ENCODE assay signal across 21 cellular contexts in genomic region chr17:80225230-80225629, GRCh38. TPM values are rescaled to one million over a fixed set of nuclear protein-coding genes. Genes with fewer than 3 reads are reported as not detected.
DNase-seq lines count a peak whose midpoint lies in the region; ATAC-seq, FAIRE-seq and TF ChIP-seq lines count a peak whose summit lies in the region.
"Had no signal": no experiment of that assay in that cellular context is flagged by ENCODE, and none has a peak within 500 bp of the region (broad histone marks: within the 10 kb centered on the region; RNA-seq: fewer than 3 reads in every experiment).

No MANE protein-coding gene starts in this region.

- H3K23ac ChIP-seq in H1 (ENCODE audit: insufficient read length) (no peak overlapping the region), mesendoderm (ENCODE audit: low read length) (no peak overlapping the region)

- CTCF ChIA-PET in HEK293 (lab: Yijun Ruan, JAX) = interaction anchor here (0.7 to 1.1 kb wide), 2 partner anchors 10 to 30 kb away, joined by 3 to 4 read pairs; no protein-coding TSS in a partner anchor
- CTCF ChIA-PET in H1 (lab: Charles Lee; ENCODE audit: partially characterized antibody) = interaction anchor here (0.6 to 3.5 kb wide), 10 partner anchors 12 to 1138 kb away, joined by 3 to 20 read pairs (median 3); no protein-coding TSS in a partner anchor

- TF ChIP-seq EP300 in H1 (IDR thresholded peaks at IDR 0.05; ENCODE audit: borderline replicate concordance in 1 of 2, low read depth in 2 of 2, low read length in 2 of 2) = no peak

- H3K9me3 ChIP-seq in HEK293 (ENCODE audit: control insufficient read depth, insufficient read depth, low read depth, low read length) = no peaks in the 10 kb centered on the region
- H3K9me3 ChIP-seq in H1 (ENCODE audit: insufficient read depth in 2 of 2, low read depth in 1 of 2, low read length in 1 of 2) = no peaks in the 10 kb centered on the region
- H3K9me3 ChIP-seq: BE2C had no signal

- no peak for TF ChIP-seq CTCF in GM23338 (conservative IDR thresholded peaks at IDR 0.05; ENCODE audit: low read depth in 2 of 2)
- TF ChIP-seq CTCF in HEK293 (tag by site-specific recombination; IDR thresholded peaks at IDR 0.05) = no peak
- no peak for TF ChIP-seq CTCF in H1 (IDR thresholded peaks at IDR 0.05; ENCODE audit: control extremely low read depth in 1 of 3, insufficient read depth in 1 of 3, low read depth in 1 of 3, low read length in 3 of 3)

- H3K4ac ChIP-seq in H1 (replicated peaks; ENCODE audit: insufficient read length, low read depth, low read length) (no peak overlapping the region), mesendoderm (ENCODE audit: low read depth, low read length) (no peak overlapping the region)

- H3K27me3 ChIP-seq in GM23338 (ENCODE audit: insufficient read depth) (no peaks in the 10 kb centered on the region), H1 (replicated peaks in 1 of 4; ENCODE audit: control insufficient read depth in 3 of 4, extremely low read depth in 1 of 4, insufficient read depth in 3 of 4, low read length in 3 of 4) (no peaks in the 10 kb centered on the region; a peak in 1 of 7 replicates), mesendoderm (ENCODE audit: insufficient read depth, low read length, poor library complexity) (no peaks in the 10 kb centered on the region)
- H3K27me3 ChIP-seq: BE2C had no signal

- H3K27ac ChIP-seq in GM23338 (ENCODE audit: low read depth) = no peak overlapping the region
- no peak overlapping the region for H3K27ac ChIP-seq in HEK293 (ENCODE audit: extremely low read depth, low read depth, low read length)
- no peak overlapping the region for H3K27ac ChIP-seq in H1 (ENCODE audit: low read depth, low read length)
- no peak overlapping the region for H3K27ac ChIP-seq in mesendoderm (ENCODE audit: low read depth, low read length)
- H3K27ac ChIP-seq: KMS-11 had no signal

- H3K27me3 Mint-ChIP-seq in GM23338 (ENCODE audit: insufficient read depth, low read depth, poor library complexity) = peaks cover 2% of the 10 kb centered on the region
- H3K27me3 Mint-ChIP-seq in activated naive CD8-positive, alpha-beta T cell treated with anti-CD3 and anti-CD28 coated beads for 36 hours = no peaks in the 10 kb centered on the region
- H3K27me3 Mint-ChIP-seq: CD4-positive, CD25-positive, alpha-beta regulatory T cell had no signal

- TF ChIP-seq POLR2A in H1 (IDR thresholded peaks at IDR 0.05; ENCODE audit: control extremely low read depth in 1 of 2, low read depth in 2 of 2, low read length in 2 of 2) = no peak

- no peak overlapping the region for H3K14ac ChIP-seq in H1 (ENCODE audit: insufficient read length)

- H3K4me1 Mint-ChIP-seq in GM23338 = peaks cover 30% of the 10 kb centered on the region
- H3K4me1 Mint-ChIP-seq in activated naive CD8-positive, alpha-beta T cell treated with anti-CD3 and anti-CD28 coated beads for 36 hours = peaks cover 5% of the 10 kb centered on the region

- H3K4me3 Mint-ChIP-seq in GM23338 = no peak overlapping the region
- no peak overlapping the region for H3K4me3 Mint-ChIP-seq in activated naive CD8-positive, alpha-beta T cell treated with anti-CD3 and anti-CD28 coated beads for 36 hours

- H3K9ac ChIP-seq in H1 (replicated peaks in 1 of 4; ENCODE audit: extremely low read depth in 1 of 4, low read depth in 3 of 4, low read length in 3 of 4) = no peak overlapping the region
- H3K9ac ChIP-seq in mesendoderm (ENCODE audit: low read length) = no peak overlapping the region
- H3K9ac ChIP-seq: KMS-11 had no signal

- peaks cover 10% of the 10 kb centered on the region; the same call in 1 of the 2 replicates for H3K4me1 ChIP-seq in GM23338 (ENCODE audit: insufficient read depth)
- peaks cover 3% of the 10 kb centered on the region; the same call in 1 of the 2 replicates for H3K4me1 ChIP-seq in HEK293 (ENCODE audit: control insufficient read depth, insufficient read depth, low read length)
- peaks cover 0 to 19% (median 6%) of the 10 kb centered on the region in 4 experiments; a peak in 6 of 7 replicates for H3K4me1 ChIP-seq in H1 (replicated peaks in 1 of 4; ENCODE audit: control insufficient read depth in 3 of 4, insufficient read depth in 4 of 4, low read length in 3 of 4)
- H3K4me1 ChIP-seq in mesendoderm (ENCODE audit: control insufficient read depth, low read depth, low read length) = peaks cover 3% of the 10 kb centered on the region
- H3K4me1 ChIP-seq: BE2C had no signal

- H3K36me3 ChIP-seq in GM23338 (ENCODE audit: insufficient read depth) = no peaks in the 10 kb centered on the region
- peaks cover 0 to 42% of the 10 kb centered on the region in 2 experiments; a peak in 2 of 3 replicates for H3K36me3 ChIP-seq in HEK293 (ENCODE audit: control insufficient read depth in 2 of 2, insufficient read depth in 1 of 2, low read length in 2 of 2)
- no peaks in the 10 kb centered on the region for H3K36me3 ChIP-seq in H1 (ENCODE audit: control insufficient read depth in 2 of 4, insufficient read depth in 4 of 4, low read length in 3 of 4)
- H3K36me3 ChIP-seq in mesendoderm (ENCODE audit: control insufficient read depth, insufficient read depth, low read length) = no peaks in the 10 kb centered on the region
- H3K36me3 ChIP-seq: BE2C had no signal

- TF ChIP-seq RAD21 in H1 (IDR thresholded peaks at IDR 0.05 in 1 of 2, conservative IDR thresholded peaks at IDR 0.05 in 1 of 2; ENCODE audit: low read depth in 2 of 2, low read length in 2 of 2) = no peak

- H3K23me2 ChIP-seq in H1 (ENCODE audit: low read depth, low read length) = peaks cover 6% of the 10 kb centered on the region; the same call in 1 of the 2 replicates

- H3K79me1 ChIP-seq in H1 (ENCODE audit: low read depth, low read length) (peaks cover 2% of the 10 kb centered on the region; the same call in 1 of the 2 replicates), mesendoderm (ENCODE audit: low read length) (no peaks in the 10 kb centered on the region)

- H2BK20ac ChIP-seq in H1 (ENCODE audit: low read length) = no peak overlapping the region

- no peak overlapping the region; the same call in 1 of the 2 replicates for H2BK12ac ChIP-seq in H1 (ENCODE audit: low read depth, low read length)

- H2AFZ ChIP-seq in GM23338 (no peak overlapping the region), H1 (ENCODE audit: low read length) (no peak overlapping the region)

- peak overlapping the region; percentile 43; the same call in 1 of the 2 replicates for H3K4me2 ChIP-seq in GM23338
- H3K4me2 ChIP-seq in H1 (ENCODE audit: insufficient read depth in 1 of 2, low read depth in 2 of 2, low read length in 2 of 2) = peak overlapping the region; percentile 40 to 48; a peak in 2 of 4 replicates
- H3K4me2 ChIP-seq in mesendoderm (ENCODE audit: low read length) = no peak overlapping the region
- H3K4me2 ChIP-seq: KMS-11 had no signal

- H3K27ac Mint-ChIP-seq in GM23338 = peak overlapping the region; percentile 8; the same call in 1 of the 2 replicates
- no peak overlapping the region for H3K27ac Mint-ChIP-seq in activated naive CD8-positive, alpha-beta T cell treated with anti-CD3 and anti-CD28 coated beads for 36 hours
- H3K27ac Mint-ChIP-seq: CD4-positive, CD25-positive, alpha-beta regulatory T cell had no signal

- no peaks in the 10 kb centered on the region; the same call in 2 of the 3 replicates for H3K9me3 Mint-ChIP-seq in GM23338
- no peaks in the 10 kb centered on the region for H3K9me3 Mint-ChIP-seq in activated naive CD8-positive, alpha-beta T cell treated with anti-CD3 and anti-CD28 coated beads for 36 hours

- H3F3A ChIP-seq in GM23338 (replicated peaks; ENCODE audit: low read depth) = no peaks in the 10 kb centered on the region

- H2BK120ac ChIP-seq in H1 (replicated peaks; ENCODE audit: low read depth, low read length) (no peak overlapping the region), mesendoderm (ENCODE audit: low read depth, low read length) (no peak overlapping the region)

- H4K8ac ChIP-seq in H1 (ENCODE audit: extremely low read depth, insufficient read depth, low read length) (no peak overlapping the region), mesendoderm (ENCODE audit: low read depth, low read length) (no peak overlapping the region)

- peaks cover 7% of the 10 kb centered on the region; the same call in 1 of the 2 replicates for H3K79me2 ChIP-seq in GM23338 (replicated peaks; ENCODE audit: insufficient read depth)
- H3K79me2 ChIP-seq in H1 (ENCODE audit: control insufficient read depth in 1 of 2, insufficient read depth in 2 of 2, low read length in 2 of 2) = no peaks in the 10 kb centered on the region
- H3K79me2 ChIP-seq in mesendoderm (ENCODE audit: control insufficient read depth, insufficient read depth, low read length) = no peaks in the 10 kb centered on the region

- H2AK5ac ChIP-seq in H1 (ENCODE audit: low read depth, low read length) = no peak overlapping the region
- H2AK5ac ChIP-seq in mesendoderm (ENCODE audit: low read length) = no peak overlapping the region

- POLR2A ChIA-PET in HEK293 (lab: Yijun Ruan, JAX) = no interaction called here
- POLR2A ChIA-PET in H1 (lab: Charles Lee; ENCODE audit: partially characterized antibody) = interaction anchor here (1.2 to 4.6 kb wide), 7 partner anchors 11 to 36 kb away, joined by 3 to 19 read pairs (median 6); partner anchors contain the start of gene RNF213

- 71% methylated on average over 6 of the region's 6 CpGs; no CpG with 5 or more reads in 1 of the 2 experiments for WGBS in H1 (ENCODE audit: extremely low coverage in 1 of 2, insufficient coverage in 1 of 2, insufficient read length in 1 of 2, insufficient replicate concordance in 2 of 2, low coverage in 1 of 2, low lambda C conversion rate in 2 of 2, missing lambda C conversion rate in 1 of 2), 2 experiments
- WGBS in mesendoderm (ENCODE audit: extremely low coverage, insufficient coverage, low lambda C conversion rate) = no CpG with 5 or more reads among the region's 6 CpGs

- H2BK15ac ChIP-seq in H1 (ENCODE audit: low read length) (no peak overlapping the region), mesendoderm (replicated peaks; ENCODE audit: low read depth) (no peak overlapping the region)

- H3K9me2 ChIP-seq in GM23338 (ENCODE audit: insufficient read depth) = no peaks in the 10 kb centered on the region

- peak; percentile 28 for ATAC-seq in GM23338
- ATAC-seq: HCT116, Panc1, SK-N-SH treated with all-trans-retinoic acid at 6 μM for 48 hours had no signal

- no peak overlapping the region for H4K91ac ChIP-seq in H1 (replicated peaks; ENCODE audit: insufficient read length, low read length)

- FAIRE-seq in H1 (lab: Jason Lieb, UNC) = no peak

- H4K5ac ChIP-seq in H1 (ENCODE audit: insufficient read length, low read depth, low read length) (no peak overlapping the region), mesendoderm (ENCODE audit: low read length) (no peak overlapping the region)

- H3K56ac ChIP-seq in H1 (replicated peaks; ENCODE audit: insufficient read length, low read depth, low read length) (no peak overlapping the region), mesendoderm (ENCODE audit: low read length) (no peak overlapping the region)

- no peak overlapping the region; the same call in 1 of the 2 replicates for H2BK5ac ChIP-seq in H1 (ENCODE audit: low read depth, low read length)
- H2BK5ac ChIP-seq in mesendoderm (ENCODE audit: low read length) = no peak overlapping the region

- DNase-seq in GM23338 (ENCODE audit: low spot score) = peak; percentile 30
- no peak for DNase-seq in H1 (ENCODE audit: low read depth in 1 of 2, low spot score in 2 of 2)
- peak; percentile 18 for DNase-seq in mesendoderm
- DNase-seq in activated naive CD8-positive, alpha-beta T cell treated with anti-CD3 and anti-CD28 coated beads for 36 hours = no peak
- DNase-seq in NCI-H2171 (lab: John Stamatoyannopoulos, UW) = no peak
- no peak for DNase-seq in occipital lobe (lab: John Stamatoyannopoulos, UW)
- DNase-seq: BE2C; CD4-positive, CD25-positive, alpha-beta regulatory T cell; EL; NCI-H1105; NCI-H146; NCI-H2029; NCI-H226; NCI-H510A treated with DMSO at 0.1 percent for 48 hours; NCI-H774; NK-92 treated with Interleukin-12 subunit alpha and Interleukin-12 subunit beta, amount 100 ng/mL, for 24 hours had no signal

- H3K18ac ChIP-seq in H1 (ENCODE audit: extremely low read depth, low read length) (no peak overlapping the region), mesendoderm (ENCODE audit: low read length) (no peak overlapping the region)

- peaks cover 15% of the 10 kb centered on the region for H3K36me3 Mint-ChIP-seq in GM23338 (ENCODE audit: low read depth)
- no peaks in the 10 kb centered on the region for H3K36me3 Mint-ChIP-seq in activated naive CD8-positive, alpha-beta T cell treated with anti-CD3 and anti-CD28 coated beads for 36 hours

- H4K20me1 ChIP-seq in GM23338 (replicated peaks; ENCODE audit: insufficient read depth) (no peaks in the 10 kb centered on the region), H1 (replicated peaks in 1 of 2; ENCODE audit: control insufficient read depth in 1 of 2, insufficient read depth in 2 of 2, low read length in 2 of 2) (peaks cover 2% of the 10 kb centered on the region in 2 experiments)

- H3K4me3 ChIP-seq in GM23338 (no peak overlapping the region), HEK293 (ENCODE audit: low read depth, low read length) (no peak overlapping the region), H1 (ENCODE audit: extremely low read depth in 1 of 4, insufficient read depth in 2 of 4, low read depth in 3 of 4, low read length in 4 of 4) (peak overlapping the region in 1 of 4 experiments; percentile 8; a peak in 1 of 8 replicates), mesendoderm (ENCODE audit: low read length) (no peak overlapping the region)

RNA-seq across cellular contexts. Expression of gene SLC26A11, which starts 5.0 kb away (rescaled TPM):
- 16.1 and 23.0 TPM in 2 replicates for total RNA-seq in GM23338 (2014; rRNA removed; shearing (Covaris generic))
- polyA plus RNA-seq in GM23338 (2016; fragmentation: Nextera tagmentation; extraction: Ambion mirVana) (10.8 and 10.9 TPM in 2 replicates), H1 (2011; rRNA removed) (25.9 and 36.4 TPM in 2 replicates)
- total RNA-seq in H1 (2021; fragmentation: NEBNext Ultra II Directional; extraction: Animal tissue kit (Norgen Biotek cat#: 25700)) = 15.5 and 18.2 TPM in 2 replicates
- polyA plus RNA-seq in H1 (2011; cell fraction: cytosol; rRNA removed) = 17.5 TPM
- 102 TPM for polyA plus RNA-seq in H1 (2011; cell fraction: nucleus; rRNA removed)
- 15.1 to 18.1 TPM (median 17.1 TPM) in 4 replicates for polyA plus RNA-seq in H1 (2012, experiment 1 of 2)
- 14.0 TPM for polyA plus RNA-seq in H1 (2012, experiment 2 of 2)
- polyA plus RNA-seq in H1 (2013, experiment 1 of 2) = 17.1 TPM
- polyA plus RNA-seq in H1 (2013, experiment 2 of 2) = 15.3 TPM
- polyA minus RNA-seq in H1 (2011; rRNA and poly(A)+ RNA removed) = 11.4 and 14.1 TPM in 2 replicates
- polyA minus RNA-seq in H1 (2011; cell fraction: cytosol; rRNA and poly(A)+ RNA removed) = 6.9 TPM
- polyA minus RNA-seq in H1 (2011; cell fraction: nucleus; rRNA and poly(A)+ RNA removed) = 34.6 TPM
- polyA plus RNA-seq in mesendoderm (2013, experiment 1 of 2) = 7.9 TPM
- polyA plus RNA-seq in mesendoderm (2013, experiment 2 of 2) = 7.1 TPM
- total RNA-seq in activated naive CD8-positive, alpha-beta T cell treated with anti-CD3 and anti-CD28 coated beads for 36 hours = 1 to 10 TPM; 1.7 to 2.3 TPM
- total RNA-seq in occipital lobe = 4.8 TPM

RNA-seq across cellular contexts. Expression of gene SGSH, which starts 5.1 kb away (rescaled TPM):
- 9.6 and 26.9 TPM in 2 replicates for total RNA-seq in GM23338 (2014; rRNA removed; shearing (Covaris generic))
- polyA plus RNA-seq in GM23338 (2016; fragmentation: Nextera tagmentation; extraction: Ambion mirVana) (17.5 and 18.6 TPM in 2 replicates), H1 (2011; rRNA removed) (18.0 and 39.2 TPM in 2 replicates)
- 15.6 and 19.6 TPM in 2 replicates for total RNA-seq in H1 (2021; fragmentation: NEBNext Ultra II Directional; extraction: Animal tissue kit (Norgen Biotek cat#: 25700))
- 15.0 TPM for polyA plus RNA-seq in H1 (2011; cell fraction: cytosol; rRNA removed)
- polyA plus RNA-seq in H1 (2011; cell fraction: nucleus; rRNA removed) = 67.1 TPM
- polyA plus RNA-seq in H1 (2012, experiment 1 of 2) = 12.4 to 20.3 TPM (median 15.5 TPM) in 4 replicates
- 9.4 TPM for polyA plus RNA-seq in H1 (2012, experiment 2 of 2)
- 15.4 TPM for polyA plus RNA-seq in H1 (2013, experiment 1 of 2)
- polyA plus RNA-seq in H1 (2013, experiment 2 of 2) = 14.5 TPM
- polyA minus RNA-seq in H1 (2011; rRNA and poly(A)+ RNA removed) = 7.3 and 12.8 TPM in 2 replicates
- polyA minus RNA-seq in H1 (2011; cell fraction: cytosol; rRNA and poly(A)+ RNA removed) = 10.8 TPM
- polyA minus RNA-seq in H1 (2011; cell fraction: nucleus; rRNA and poly(A)+ RNA removed) = 22.3 TPM
- polyA plus RNA-seq in mesendoderm (2013, experiment 1 of 2) = 7.2 TPM
- polyA plus RNA-seq in mesendoderm (2013, experiment 2 of 2) = 7.0 TPM
- total RNA-seq in activated naive CD8-positive, alpha-beta T cell treated with anti-CD3 and anti-CD28 coated beads for 36 hours = 1 to 10 TPM; 7.0 to 8.2 TPM
- 1.9 TPM for total RNA-seq in occipital lobe

RNA-seq across cellular contexts. Expression of gene RNF213, which starts 35.4 kb away (rescaled TPM):
- 52.5 and 67.2 TPM in 2 replicates for total RNA-seq in GM23338 (2014; rRNA removed; shearing (Covaris generic))
- polyA plus RNA-seq in GM23338 (2016; fragmentation: Nextera tagmentation; extraction: Ambion mirVana) (21.2 and 21.9 TPM in 2 replicates), H1 (2011; rRNA removed) (30.4 and 33.8 TPM in 2 replicates)
- total RNA-seq in H1 (2021; fragmentation: NEBNext Ultra II Directional; extraction: Animal tissue kit (Norgen Biotek cat#: 25700)) = 62.1 and 62.8 TPM in 2 replicates
- polyA plus RNA-seq in H1 (2011; cell fraction: cytosol; rRNA removed) = 29.3 TPM
- polyA plus RNA-seq in H1 (2011; cell fraction: nucleus; rRNA removed) = 278 TPM
- 41.4 to 55.4 TPM (median 46.9 TPM) in 4 replicates for polyA plus RNA-seq in H1 (2012, experiment 1 of 2)
- 4.1 TPM for polyA plus RNA-seq in H1 (2012, experiment 2 of 2)
- polyA plus RNA-seq in H1 (2013, experiment 1 of 2) = 26.5 TPM
- polyA plus RNA-seq in H1 (2013, experiment 2 of 2) = 21.3 TPM
- polyA minus RNA-seq in H1 (2011; rRNA and poly(A)+ RNA removed) = 118 and 169 TPM in 2 replicates
- polyA minus RNA-seq in H1 (2011; cell fraction: cytosol; rRNA and poly(A)+ RNA removed) = 76.0 TPM
- 166 TPM for polyA minus RNA-seq in H1 (2011; cell fraction: nucleus; rRNA and poly(A)+ RNA removed)
- 6.6 TPM for polyA plus RNA-seq in mesendoderm (2013, experiment 1 of 2)
- 6.6 TPM for polyA plus RNA-seq in mesendoderm (2013, experiment 2 of 2)
- 100 to 1,000 TPM; 109 TPM for total RNA-seq in activated naive CD8-positive, alpha-beta T cell treated with anti-CD3 and anti-CD28 coated beads for 36 hours
- total RNA-seq in occipital lobe = 17.5 TPM

RNA-seq across cellular contexts. Expression of gene CARD14, which starts 55.4 kb away (rescaled TPM):
- total RNA-seq in GM23338 (2014; rRNA removed; shearing (Covaris generic)) = 0.52 TPM in 1 of 2 replicates, not detected in the other
- polyA plus RNA-seq in GM23338 (2016; fragmentation: Nextera tagmentation; extraction: Ambion mirVana) = 0.08 TPM in 1 of 2 replicates, not detected in the other
- not detected in 2 replicates for total RNA-seq in H1 (2021; fragmentation: NEBNext Ultra II Directional; extraction: Animal tissue kit (Norgen Biotek cat#: 25700))
- polyA plus RNA-seq in H1 (2011; rRNA removed) = 0.08 and 0.16 TPM in 2 replicates
- polyA plus RNA-seq in H1 (2011; cell fraction: cytosol; rRNA removed) = 0.22 TPM
- polyA plus RNA-seq in H1 (2011; cell fraction: nucleus; rRNA removed) = 0.50 TPM
- polyA plus RNA-seq in H1 (2012, experiment 1 of 2) = 0.28 to 0.57 TPM (median 0.48 TPM) in 4 replicates
- 0.24 TPM for polyA plus RNA-seq in H1 (2012, experiment 2 of 2)
- polyA plus RNA-seq in H1 (2013, experiment 1 of 2) = 0.02 TPM
- polyA plus RNA-seq in H1 (2013, experiment 2 of 2) = 0.06 TPM
- 0.20 and 1.1 TPM in 2 replicates for polyA minus RNA-seq in H1 (2011; rRNA and poly(A)+ RNA removed)
- polyA minus RNA-seq in H1 (2011; cell fraction: cytosol; rRNA and poly(A)+ RNA removed) = 1.8 TPM
- polyA minus RNA-seq in H1 (2011; cell fraction: nucleus; rRNA and poly(A)+ RNA removed) = 0.50 TPM
- polyA plus RNA-seq in mesendoderm (2013, experiment 1 of 2) = 0.13 TPM
- polyA plus RNA-seq in mesendoderm (2013, experiment 2 of 2) = 0.03 TPM
- not detected for total RNA-seq in activated naive CD8-positive, alpha-beta T cell treated with anti-CD3 and anti-CD28 coated beads for 36 hours
- 0.31 TPM for total RNA-seq in occipital lobe
- total RNA-seq: CD4-positive, CD25-positive, alpha-beta regulatory T cell had no signal

Comparison
In these comparisons a context has a peak if more than half of its experiments do, and no peak if none do; other contexts are left out.
1. DNase-seq: peak in GM23338 (single experiment) and mesendoderm (single experiment); none in H1 (0 of 2), activated naive CD8-positive, alpha-beta T cell treated with anti-CD3 and anti-CD28 coated beads for 36 hours (single experiment), NCI-H2171 (single experiment) and occipital lobe (single experiment).